In the genomic region with DNA sequence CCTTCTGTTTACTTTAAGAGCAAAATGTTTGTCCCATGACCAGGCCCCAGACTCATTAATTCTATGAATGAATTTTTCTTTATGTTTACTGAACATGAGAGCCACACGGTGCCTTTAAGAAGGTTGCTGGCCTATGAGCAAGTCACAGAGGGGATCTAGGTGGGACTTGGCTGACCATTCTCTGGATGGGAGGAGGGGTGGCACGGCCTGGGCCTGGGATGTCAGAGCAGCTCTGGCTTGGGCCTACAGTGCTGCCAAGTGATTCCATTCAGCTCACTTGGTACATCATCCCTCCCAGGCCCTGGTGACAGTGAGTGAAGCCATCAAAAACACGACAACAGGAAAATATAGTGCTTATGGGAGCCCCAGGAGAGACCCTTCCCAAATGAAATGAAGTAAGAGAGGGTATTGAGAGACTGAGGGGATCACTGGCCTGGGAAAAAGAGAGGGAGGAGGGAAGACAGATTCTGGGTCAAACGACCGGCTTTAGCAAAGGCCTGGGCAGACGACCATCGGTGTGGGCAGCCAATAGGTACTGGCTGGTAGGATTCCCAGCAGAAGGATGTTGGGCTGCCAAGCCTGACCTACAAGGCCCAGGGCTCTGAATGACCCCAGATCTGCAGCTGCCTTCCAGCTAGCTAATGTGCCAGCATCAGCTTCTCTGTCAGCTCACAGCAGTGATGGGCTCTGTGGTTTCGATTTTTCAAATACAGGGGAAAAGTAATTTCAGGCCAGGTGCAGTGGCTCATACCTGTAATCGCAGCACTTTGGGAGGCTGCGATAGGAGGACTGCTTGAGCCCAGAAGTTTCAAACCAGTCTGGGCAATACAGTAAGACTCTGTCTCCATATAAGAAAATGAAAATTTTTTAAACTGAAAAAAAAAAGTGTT, we compare ENCODE assay signal across 1 cellular context.
TF ChIP-seq lines count a peak whose summit lies in the region.

No MANE protein-coding gene starts in this region.

TF ChIP-seq in HepG2, 621 proteins besides CTCF, POLR2A, EP300 and RAD21:
- TF ChIP-seq ZNF878 (CRISPR knock-in tag; IDR thresholded peaks at IDR 0.05): no peak
- no peak for TF ChIP-seq TCF12 (IDR thresholded peaks at IDR 0.05)
- TF ChIP-seq TCF12 (CRISPR knock-in tag; IDR thresholded peaks at IDR 0.05): no peak
- TF ChIP-seq ZNF17 (CRISPR knock-in tag; IDR thresholded peaks at IDR 0.05): no peak
- no peak for TF ChIP-seq ZNF3 (CRISPR knock-in tag; IDR thresholded peaks at IDR 0.05)
- no peak for TF ChIP-seq NBN (conservative IDR thresholded peaks at IDR 0.05)
- TF ChIP-seq TFDP1 (CRISPR knock-in tag; IDR thresholded peaks at IDR 0.05; ENCODE audit: borderline replicate concordance): no peak
- TF ChIP-seq PRPF4 (IDR thresholded peaks at IDR 0.05; ENCODE audit: low read depth, low read length, poor library complexity, severe bottlenecking): no peak
- no peak for TF ChIP-seq ZKSCAN5 (CRISPR knock-in tag; IDR thresholded peaks at IDR 0.05)
- TF ChIP-seq ZNF317 (CRISPR knock-in tag; IDR thresholded peaks at IDR 0.05): no peak
- TF ChIP-seq KAT7 (CRISPR knock-in tag; IDR thresholded peaks at IDR 0.05; ENCODE audit: borderline replicate concordance): no peak
- no peak for TF ChIP-seq ZNF101 (CRISPR knock-in tag; IDR thresholded peaks at IDR 0.05; ENCODE audit: borderline replicate concordance, low read depth)
- TF ChIP-seq MYPOP (CRISPR knock-in tag; IDR thresholded peaks at IDR 0.05): no peak
- no peak for TF ChIP-seq KMT2B (CRISPR knock-in tag; IDR thresholded peaks at IDR 0.05)
- no peak for TF ChIP-seq ZBTB1 (CRISPR knock-in tag; IDR thresholded peaks at IDR 0.05; ENCODE audit: borderline replicate concordance)
- no peak for TF ChIP-seq PRDM4 (CRISPR knock-in tag; IDR thresholded peaks at IDR 0.05; ENCODE audit: borderline replicate concordance)
- no peak for TF ChIP-seq ZC3H13 (CRISPR knock-in tag; IDR thresholded peaks at IDR 0.05)
- TF ChIP-seq, protein P1, sequence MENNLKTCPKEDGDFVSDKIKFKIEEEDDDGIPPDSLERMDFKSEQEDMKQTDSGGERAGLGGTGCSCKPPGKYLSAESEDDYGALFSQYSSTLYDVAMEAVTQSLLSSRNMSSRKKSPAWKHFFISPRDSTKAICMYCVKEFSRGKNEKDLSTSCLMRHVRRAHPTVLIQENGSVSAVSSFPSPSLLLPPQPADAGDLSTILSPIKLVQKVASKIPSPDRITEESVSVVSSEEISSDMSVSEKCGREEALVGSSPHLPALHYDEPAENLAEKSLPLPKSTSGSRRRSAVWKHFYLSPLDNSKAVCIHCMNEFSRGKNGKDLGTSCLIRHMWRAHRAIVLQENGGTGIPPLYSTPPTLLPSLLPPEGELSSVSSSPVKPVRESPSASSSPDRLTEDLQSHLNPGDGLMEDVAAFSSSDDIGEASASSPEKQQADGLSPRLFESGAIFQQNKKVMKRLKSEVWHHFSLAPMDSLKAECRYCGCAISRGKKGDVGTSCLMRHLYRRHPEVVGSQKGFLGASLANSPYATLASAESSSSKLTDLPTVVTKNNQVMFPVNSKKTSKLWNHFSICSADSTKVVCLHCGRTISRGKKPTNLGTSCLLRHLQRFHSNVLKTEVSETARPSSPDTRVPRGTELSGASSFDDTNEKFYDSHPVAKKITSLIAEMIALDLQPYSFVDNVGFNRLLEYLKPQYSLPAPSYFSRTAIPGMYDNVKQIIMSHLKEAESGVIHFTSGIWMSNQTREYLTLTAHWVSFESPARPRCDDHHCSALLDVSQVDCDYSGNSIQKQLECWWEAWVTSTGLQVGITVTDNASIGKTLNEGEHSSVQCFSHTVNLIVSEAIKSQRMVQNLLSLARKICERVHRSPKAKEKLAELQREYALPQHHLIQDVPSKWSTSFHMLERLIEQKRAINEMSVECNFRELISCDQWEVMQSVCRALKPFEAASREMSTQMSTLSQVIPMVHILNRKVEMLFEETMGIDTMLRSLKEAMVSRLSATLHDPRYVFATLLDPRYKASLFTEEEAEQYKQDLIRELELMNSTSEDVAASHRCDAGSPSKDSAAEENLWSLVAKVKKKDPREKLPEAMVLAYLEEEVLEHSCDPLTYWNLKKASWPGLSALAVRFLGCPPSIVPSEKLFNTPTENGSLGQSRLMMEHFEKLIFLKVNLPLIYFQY (CRISPR knock-in tag; IDR thresholded peaks at IDR 0.05; ENCODE audit: borderline replicate concordance): no peak
- no peak for TF ChIP-seq KLF13 (CRISPR knock-in tag; IDR thresholded peaks at IDR 0.05)
- no peak for TF ChIP-seq PAWR (CRISPR knock-in tag; IDR thresholded peaks at IDR 0.05; ENCODE audit: borderline replicate concordance)
